ENCODE assay signal across 1 cellular context in the genomic region with DNA sequence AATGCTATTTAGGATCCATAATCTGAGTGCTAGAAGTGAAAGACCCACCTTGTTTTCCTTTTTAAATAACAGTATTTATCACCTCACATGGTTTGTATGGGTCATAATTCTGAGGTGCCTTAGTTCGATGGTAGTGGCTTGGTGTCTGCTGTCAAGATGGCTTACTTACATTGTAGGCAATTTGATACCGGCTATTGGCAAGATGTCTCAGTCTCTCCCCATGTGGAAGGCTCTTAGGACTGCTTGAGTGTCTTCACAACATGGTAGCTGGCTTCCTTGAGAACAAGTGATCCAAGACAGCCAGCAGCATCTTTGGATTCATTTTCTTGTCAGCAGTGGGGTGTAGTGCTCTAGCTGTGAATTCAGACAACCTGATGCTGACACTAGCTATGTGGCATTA.
TF ChIP-seq lines count a peak whose summit lies in the region.

No MANE protein-coding gene starts in this region.

TF ChIP-seq in HepG2, 621 proteins besides CTCF, POLR2A, EP300 and RAD21 (continued from another document):
- TF ChIP-seq, protein P1, sequence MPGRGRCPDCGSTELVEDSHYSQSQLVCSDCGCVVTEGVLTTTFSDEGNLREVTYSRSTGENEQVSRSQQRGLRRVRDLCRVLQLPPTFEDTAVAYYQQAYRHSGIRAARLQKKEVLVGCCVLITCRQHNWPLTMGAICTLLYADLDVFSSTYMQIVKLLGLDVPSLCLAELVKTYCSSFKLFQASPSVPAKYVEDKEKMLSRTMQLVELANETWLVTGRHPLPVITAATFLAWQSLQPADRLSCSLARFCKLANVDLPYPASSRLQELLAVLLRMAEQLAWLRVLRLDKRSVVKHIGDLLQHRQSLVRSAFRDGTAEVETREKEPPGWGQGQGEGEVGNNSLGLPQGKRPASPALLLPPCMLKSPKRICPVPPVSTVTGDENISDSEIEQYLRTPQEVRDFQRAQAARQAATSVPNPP (CRISPR knock-in tag; IDR thresholded peaks at IDR 0.05) = no peak
- TF ChIP-seq CHCHD3 (CRISPR knock-in tag; IDR thresholded peaks at IDR 0.05) (no peak), CAMTA2 (CRISPR knock-in tag; IDR thresholded peaks at IDR 0.05; ENCODE audit: borderline replicate concordance) (no peak), ZBTB7A (CRISPR knock-in tag; IDR thresholded peaks at IDR 0.05) (no peak), ZNF296 (CRISPR knock-in tag; conservative IDR thresholded peaks at IDR 0.05) (no peak), THAP11 (CRISPR knock-in tag; IDR thresholded peaks at IDR 0.05) (no peak), ZNF383 (CRISPR knock-in tag; IDR thresholded peaks at IDR 0.05; ENCODE audit: borderline replicate concordance) (no peak), NFYC (CRISPR knock-in tag; IDR thresholded peaks at IDR 0.05) (no peak), RBAK (CRISPR knock-in tag; IDR thresholded peaks at IDR 0.05) (no peak), ZNF207 (IDR thresholded peaks at IDR 0.05; ENCODE audit: borderline replicate concordance) (no peak), NR3C1 (CRISPR knock-in tag; IDR thresholded peaks at IDR 0.05) (no peak), ZFAT (CRISPR knock-in tag; conservative IDR thresholded peaks at IDR 0.05) (no peak), KLF13 (CRISPR knock-in tag; IDR thresholded peaks at IDR 0.05) (no peak), ZNF513 (CRISPR knock-in tag; conservative IDR thresholded peaks at IDR 0.05) (no peak), HOXA3 (CRISPR knock-in tag; IDR thresholded peaks at IDR 0.05) (no peak), U2AF2 (IDR thresholded peaks at IDR 0.05; ENCODE audit: low read depth, low read length) (no peak)
- TF ChIP-seq, protein P2, sequence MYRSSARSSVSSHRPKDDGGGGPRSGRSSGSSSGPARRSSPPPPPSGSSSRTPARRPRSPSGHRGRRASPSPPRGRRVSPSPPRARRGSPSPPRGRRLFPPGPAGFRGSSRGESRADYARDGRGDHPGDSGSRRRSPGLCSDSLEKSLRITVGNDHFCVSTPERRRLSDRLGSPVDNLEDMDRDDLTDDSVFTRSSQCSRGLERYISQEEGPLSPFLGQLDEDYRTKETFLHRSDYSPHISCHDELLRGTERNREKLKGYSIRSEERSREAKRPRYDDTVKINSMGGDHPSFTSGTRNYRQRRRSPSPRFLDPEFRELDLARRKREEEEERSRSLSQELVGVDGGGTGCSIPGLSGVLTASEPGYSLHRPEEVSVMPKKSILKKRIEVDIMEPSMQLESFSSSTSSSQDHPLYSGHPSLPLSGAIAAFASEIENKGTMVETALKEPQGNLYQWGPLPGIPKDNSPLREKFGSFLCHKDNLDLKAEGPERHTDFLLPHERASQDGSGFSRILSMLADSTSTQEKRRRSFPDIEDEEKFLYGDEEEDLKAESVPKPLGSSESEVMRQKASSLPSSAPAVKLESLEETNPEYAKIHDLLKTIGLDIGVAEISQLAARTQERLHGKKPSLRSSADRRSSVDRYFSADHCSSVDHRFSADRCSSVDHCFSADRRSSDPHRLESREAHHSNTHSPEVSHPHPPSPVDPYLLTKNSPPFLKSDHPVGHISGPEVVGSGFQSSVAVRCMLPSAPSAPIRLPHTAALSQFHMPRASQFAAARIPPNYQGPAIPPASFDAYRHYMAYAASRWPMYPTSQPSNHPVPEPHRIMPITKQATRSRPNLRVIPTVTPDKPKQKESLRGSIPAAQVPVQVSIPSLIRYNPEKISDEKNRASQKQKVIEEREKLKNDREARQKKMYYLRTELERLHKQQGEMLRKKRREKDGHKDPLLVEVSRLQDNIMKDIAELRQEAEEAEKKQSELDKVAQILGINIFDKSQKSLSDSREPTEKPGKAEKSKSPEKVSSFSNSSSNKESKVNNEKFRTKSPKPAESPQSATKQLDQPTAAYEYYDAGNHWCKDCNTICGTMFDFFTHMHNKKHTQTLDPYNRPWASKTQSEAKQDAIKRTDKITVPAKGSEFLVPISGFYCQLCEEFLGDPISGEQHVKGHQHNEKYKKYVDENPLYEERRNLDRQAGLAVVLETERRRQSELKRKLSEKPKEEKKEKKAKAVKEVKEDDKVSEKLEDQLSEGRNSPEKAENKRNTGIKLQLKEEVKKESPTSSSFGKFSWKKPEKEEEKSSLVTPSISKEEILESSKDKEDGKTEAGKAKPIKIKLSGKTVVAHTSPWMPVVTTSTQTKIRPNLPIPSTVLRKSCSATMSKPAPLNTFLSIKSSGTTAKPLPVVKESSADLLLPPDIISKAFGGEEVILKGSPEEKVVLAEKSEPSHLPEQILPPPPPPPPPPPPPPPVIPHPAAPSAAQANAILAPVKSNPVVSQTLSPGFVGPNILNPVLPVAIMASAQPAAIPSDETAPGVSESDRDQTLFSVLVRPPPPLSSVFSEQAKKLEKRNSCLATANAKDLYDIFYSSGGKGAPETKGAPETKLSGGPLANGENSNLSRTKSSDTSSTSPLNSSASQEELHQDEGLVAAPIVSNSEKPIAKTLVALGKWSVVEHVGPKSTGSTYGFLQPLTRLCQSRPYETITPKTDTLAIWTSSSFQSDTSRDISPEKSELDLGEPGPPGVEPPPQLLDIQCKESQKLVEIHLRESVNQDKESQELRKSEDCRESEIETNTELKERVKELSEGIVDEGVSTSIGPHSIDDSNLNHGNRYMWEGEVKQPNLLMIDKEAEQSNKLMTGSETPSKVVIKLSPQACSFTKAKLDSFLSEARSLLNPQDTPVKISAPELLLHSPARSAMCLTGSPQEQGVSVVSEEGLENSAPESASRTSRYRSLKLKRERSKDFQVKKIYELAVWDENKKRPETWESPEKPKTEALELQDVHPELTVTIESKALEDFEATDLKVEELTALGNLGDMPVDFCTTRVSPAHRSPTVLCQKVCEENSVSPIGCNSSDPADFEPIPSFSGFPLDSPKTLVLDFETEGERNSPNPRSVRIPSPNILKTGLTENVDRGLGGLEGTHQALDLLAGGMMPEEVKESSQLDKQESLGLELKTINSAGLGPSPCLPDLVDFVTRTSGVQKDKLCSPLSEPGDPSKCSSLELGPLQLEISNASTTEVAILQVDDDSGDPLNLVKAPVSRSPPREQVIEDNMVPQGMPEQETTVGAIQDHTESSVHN (CRISPR knock-in tag; IDR thresholded peaks at IDR 0.05) = no peak
- TF ChIP-seq, protein P3, sequence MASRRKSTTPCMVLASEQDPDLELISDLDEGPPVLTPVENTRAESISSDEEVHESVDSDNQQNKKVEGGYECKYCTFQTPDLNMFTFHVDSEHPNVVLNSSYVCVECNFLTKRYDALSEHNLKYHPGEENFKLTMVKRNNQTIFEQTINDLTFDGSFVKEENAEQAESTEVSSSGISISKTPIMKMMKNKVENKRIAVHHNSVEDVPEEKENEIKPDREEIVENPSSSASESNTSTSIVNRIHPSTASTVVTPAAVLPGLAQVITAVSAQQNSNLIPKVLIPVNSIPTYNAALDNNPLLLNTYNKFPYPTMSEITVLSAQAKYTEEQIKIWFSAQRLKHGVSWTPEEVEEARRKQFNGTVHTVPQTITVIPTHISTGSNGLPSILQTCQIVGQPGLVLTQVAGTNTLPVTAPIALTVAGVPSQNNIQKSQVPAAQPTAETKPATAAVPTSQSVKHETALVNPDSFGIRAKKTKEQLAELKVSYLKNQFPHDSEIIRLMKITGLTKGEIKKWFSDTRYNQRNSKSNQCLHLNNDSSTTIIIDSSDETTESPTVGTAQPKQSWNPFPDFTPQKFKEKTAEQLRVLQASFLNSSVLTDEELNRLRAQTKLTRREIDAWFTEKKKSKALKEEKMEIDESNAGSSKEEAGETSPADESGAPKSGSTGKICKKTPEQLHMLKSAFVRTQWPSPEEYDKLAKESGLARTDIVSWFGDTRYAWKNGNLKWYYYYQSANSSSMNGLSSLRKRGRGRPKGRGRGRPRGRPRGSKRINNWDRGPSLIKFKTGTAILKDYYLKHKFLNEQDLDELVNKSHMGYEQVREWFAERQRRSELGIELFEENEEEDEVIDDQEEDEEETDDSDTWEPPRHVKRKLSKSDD (CRISPR knock-in tag; IDR thresholded peaks at IDR 0.05; ENCODE audit: low read depth) = no peak
TF ChIP-seq in HepG2: peak in this region for 0.
